1 cellular context compared by ENCODE assay signal in the genomic region with DNA sequence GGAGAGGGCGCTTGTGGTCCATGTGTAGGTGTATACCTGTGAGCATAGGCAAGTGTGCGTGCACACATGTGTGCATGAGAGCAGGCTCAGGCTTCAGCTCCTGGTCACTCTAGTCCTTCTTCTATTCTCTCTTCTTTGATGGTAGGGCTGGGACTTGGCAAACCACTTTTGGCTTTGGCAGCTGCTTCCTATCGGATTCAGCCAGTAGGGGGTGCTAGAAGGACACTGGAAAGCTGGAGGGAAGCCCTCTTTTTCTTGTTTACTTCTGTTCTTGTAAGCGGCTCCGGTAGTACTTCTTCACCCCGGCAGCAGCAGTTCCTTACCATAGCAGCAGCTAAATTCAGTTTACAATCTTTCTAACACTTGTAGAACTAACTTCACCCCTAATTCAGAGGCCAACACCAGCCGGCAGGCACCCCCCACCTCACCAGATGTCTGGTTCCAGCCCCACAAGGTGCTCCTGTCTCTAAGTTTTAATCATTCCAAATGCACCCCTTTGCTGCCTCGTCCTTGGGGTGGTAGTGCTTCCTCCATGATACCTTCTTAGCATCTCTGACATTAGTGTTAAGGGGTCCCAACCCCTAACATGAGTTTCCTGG.
A peak's percentile ranks its signal among the peaks of the same experiment; 100 is the strongest.
TF ChIP-seq lines count a peak whose summit lies in the region.

No MANE protein-coding gene starts in this region.

TF ChIP-seq in HepG2, 621 proteins besides CTCF, POLR2A, EP300 and RAD21:
- TF ChIP-seq ZNF343 (CRISPR knock-in tag; IDR thresholded peaks at IDR 0.05) (peak; percentile 100), ZNF124 (CRISPR knock-in tag; IDR thresholded peaks at IDR 0.05) (no peak), SMC3 (IDR thresholded peaks at IDR 0.05; ENCODE audit: low read length) (0 out of 2 replicates have a peak, but pooled peaks have one; percentile 9), ZNF33A (CRISPR knock-in tag; IDR thresholded peaks at IDR 0.05; ENCODE audit: borderline replicate concordance) (0 out of 2 replicates have a peak, but pooled peaks have one; percentile 21), MATR3 (CRISPR knock-in tag; IDR thresholded peaks at IDR 0.05) (no peak), STAG1 (CRISPR knock-in tag; IDR thresholded peaks at IDR 0.05) (peak; percentile 45), GATA4 (IDR thresholded peaks at IDR 0.05; ENCODE audit: borderline replicate concordance, low read depth) (no peak)
- TF ChIP-seq, protein P1, sequence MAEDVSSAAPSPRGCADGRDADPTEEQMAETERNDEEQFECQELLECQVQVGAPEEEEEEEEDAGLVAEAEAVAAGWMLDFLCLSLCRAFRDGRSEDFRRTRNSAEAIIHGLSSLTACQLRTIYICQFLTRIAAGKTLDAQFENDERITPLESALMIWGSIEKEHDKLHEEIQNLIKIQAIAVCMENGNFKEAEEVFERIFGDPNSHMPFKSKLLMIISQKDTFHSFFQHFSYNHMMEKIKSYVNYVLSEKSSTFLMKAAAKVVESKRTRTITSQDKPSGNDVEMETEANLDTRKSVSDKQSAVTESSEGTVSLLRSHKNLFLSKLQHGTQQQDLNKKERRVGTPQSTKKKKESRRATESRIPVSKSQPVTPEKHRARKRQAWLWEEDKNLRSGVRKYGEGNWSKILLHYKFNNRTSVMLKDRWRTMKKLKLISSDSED (CRISPR knock-in tag; IDR thresholded peaks at IDR 0.05) = no peak
